Comparison of ENCODE assay signal across 22 cellular contexts in genomic region chr14:56417173-56417572, GRCh38.
"Had no signal": no experiment of that assay in that cellular context is flagged by ENCODE, and none has a peak within 500 bp of the region (broad histone marks: within the 10 kb centered on the region; RNA-seq: fewer than 3 reads in every experiment).

No MANE protein-coding gene starts in this region.

- H3K27me3 Mint-ChIP-seq: activated B cell treated with CpG ODN at 0.5 μM for 24 hours, memory B cell had no signal

- H3K27ac Mint-ChIP-seq: activated B cell treated with CpG ODN at 0.5 μM for 24 hours; activated CD4-positive, alpha-beta memory T cell treated with anti-CD3 and anti-CD28 coated beads for 36 hours; activated CD4-positive, alpha-beta T cell treated with anti-CD3 and anti-CD28 coated beads for 36 hours; activated naive CD4-positive, alpha-beta T cell treated with anti-CD3 and anti-CD28 coated beads for 36 hours; activated T-cell treated with anti-CD3 and anti-CD28 coated beads, Interleukin-2, amount 50 U/mL, for 72 hours; dendritic cell treated with granulocyte-macrophage colony-stimulating factor and Interleukin-4, amounts not matched to agents 40 ng/mL and 50 ng/mL, for 4 days; memory B cell; neural progenitor cell had no signal

- H3K4me1 Mint-ChIP-seq: neural progenitor cell had no signal

- H3K9me3 Mint-ChIP-seq: activated B cell treated with CpG ODN at 0.5 μM for 24 hours; activated CD4-positive, alpha-beta memory T cell treated with anti-CD3 and anti-CD28 coated beads for 36 hours; activated naive CD4-positive, alpha-beta T cell treated with anti-CD3 and anti-CD28 coated beads for 36 hours; activated T-cell treated with anti-CD3 and anti-CD28 coated beads, Interleukin-2, amount 50 U/mL, for 72 hours; dendritic cell treated with granulocyte-macrophage colony-stimulating factor and Interleukin-4, amounts not matched to agents 40 ng/mL and 50 ng/mL, for 4 days; memory B cell; neural progenitor cell had no signal

- H3K4me3 Mint-ChIP-seq: activated B cell treated with CpG ODN at 0.5 μM for 24 hours; activated CD4-positive, alpha-beta memory T cell treated with anti-CD3 and anti-CD28 coated beads for 36 hours; activated CD4-positive, alpha-beta T cell treated with anti-CD3 and anti-CD28 coated beads for 36 hours; activated naive CD4-positive, alpha-beta T cell treated with anti-CD3 and anti-CD28 coated beads for 36 hours; activated T-cell treated with anti-CD3 and anti-CD28 coated beads, Interleukin-2, amount 50 U/mL, for 72 hours; dendritic cell treated with granulocyte-macrophage colony-stimulating factor and Interleukin-4, amounts not matched to agents 40 ng/mL and 50 ng/mL, for 4 days; memory B cell; naive B cell; neural progenitor cell had no signal

- ATAC-seq: activated CD4-positive, alpha-beta T cell treated with anti-CD3 and anti-CD28 coated beads for 36 hours; activated T-cell treated with anti-CD3 and anti-CD28 coated beads, Interleukin-2, amount 50 U/mL, for 72 hours; esophagus mucosa; left colon; sciatic nerve had no signal

- H3K36me3 Mint-ChIP-seq: activated CD4-positive, alpha-beta memory T cell treated with anti-CD3 and anti-CD28 coated beads for 36 hours; memory B cell; naive B cell had no signal

- DNase-seq: activated B cell treated with CpG ODN at 0.5 μM for 24 hours; activated CD4-positive, alpha-beta memory T cell treated with anti-CD3 and anti-CD28 coated beads for 36 hours; activated CD4-positive, alpha-beta T cell treated with anti-CD3 and anti-CD28 coated beads for 36 hours; activated effector memory CD4-positive, alpha-beta T cell treated with Interleukin-2 at 50 U/mL for 16 hours; activated naive CD4-positive, alpha-beta T cell treated with anti-CD3 and anti-CD28 coated beads for 36 hours; activated T-cell treated with anti-CD3 and anti-CD28 coated beads, Interleukin-2, amount 50 U/mL, for 72 hours; brain microvascular endothelial cell; caudate nucleus; effector memory CD4-positive, alpha-beta T cell; foreskin melanocyte; hippocampal formation; left colon; naive B cell; posterior cingulate gyrus; stimulated activated CD4-positive, alpha-beta T cell treated with anti-CD3 and anti-CD28 coated beads, Interleukin-4, amount 100 ng/mL, for 1 hour; stimulated activated naive CD4-positive, alpha-beta T cell; upper lobe of left lung had no signal
